Comparison of ENCODE assay signal across 1 cellular context in genomic region chr9:35923598-35923926, GRCh38.
TF ChIP-seq lines count a peak whose summit lies in the region.

No MANE protein-coding gene starts in this region.

TF ChIP-seq in IMR-90, 13 proteins besides CTCF, POLR2A, EP300 and RAD21:
- no peak for TF ChIP-seq NFE2L2 (IDR thresholded peaks at IDR 0.05; ENCODE audit: low read depth, low read length)
- no peak for TF ChIP-seq SMC3 (IDR thresholded peaks at IDR 0.05; ENCODE audit: low read depth, low read length)
